In the genomic region with DNA sequence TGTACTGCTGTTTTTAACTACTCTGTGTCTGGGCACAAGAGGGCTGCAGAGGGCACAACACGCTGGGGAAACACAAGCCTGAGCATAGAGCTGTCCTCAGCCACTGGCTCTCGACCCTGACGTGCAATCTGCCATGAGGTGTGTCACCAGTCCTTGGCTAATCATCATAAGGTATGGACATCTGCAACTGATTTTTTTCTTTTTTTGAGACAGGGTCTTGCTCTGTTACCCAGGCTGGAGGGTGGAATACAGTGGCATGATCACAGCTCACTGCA, we compare ENCODE assay signal across 1 cellular context.
TF ChIP-seq lines count a peak whose summit lies in the region.

No MANE protein-coding gene starts in this region.

TF ChIP-seq in HCT116, 20 proteins besides CTCF, POLR2A, EP300 and RAD21 (continued from another document):
- TF ChIP-seq YY1 (IDR thresholded peaks at IDR 0.05; ENCODE audit: extremely low read depth, insufficient replicate concordance, low read depth, low read length) = no peak
- no peak for TF ChIP-seq ZFX (IDR thresholded peaks at IDR 0.05)
- no peak for TF ChIP-seq ELF1 (IDR thresholded peaks at IDR 0.05; ENCODE audit: borderline replicate concordance, low read depth)
- no peak for TF ChIP-seq JUND (IDR thresholded peaks at IDR 0.05)
- TF ChIP-seq, protein P1, sequence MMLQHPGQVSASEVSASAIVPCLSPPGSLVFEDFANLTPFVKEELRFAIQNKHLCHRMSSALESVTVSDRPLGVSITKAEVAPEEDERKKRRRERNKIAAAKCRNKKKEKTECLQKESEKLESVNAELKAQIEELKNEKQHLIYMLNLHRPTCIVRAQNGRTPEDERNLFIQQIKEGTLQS (IDR thresholded peaks at IDR 0.05) = no peak
TF ChIP-seq in HCT116: peak in this region for 0.
